Comparison of ENCODE assay signal across 13 cellular contexts in the genomic region with DNA sequence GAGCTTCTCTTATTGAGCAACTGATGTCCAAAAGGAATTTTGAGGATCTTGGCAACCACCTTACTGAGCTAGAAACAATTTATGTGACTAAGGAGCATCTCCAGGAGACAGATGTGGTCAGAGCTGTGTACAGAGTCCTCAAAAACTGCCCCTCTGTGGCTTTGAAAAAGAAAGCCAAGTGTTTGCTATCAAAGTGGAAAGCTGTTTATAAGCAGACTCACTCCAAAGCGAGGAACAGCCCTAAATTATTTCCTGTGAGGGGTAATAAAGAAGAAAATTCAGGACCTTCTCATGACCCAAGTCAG. TPM values are rescaled to one million over a fixed set of nuclear protein-coding genes. Genes with fewer than 3 reads are reported as not detected.
DNase-seq lines count a peak whose midpoint lies in the region; ATAC-seq and TF ChIP-seq lines count a peak whose summit lies in the region.
"Had no signal": no experiment of that assay in that cellular context is flagged by ENCODE, and none has a peak within 500 bp of the region (broad histone marks: within the 10 kb centered on the region; RNA-seq: fewer than 3 reads in every experiment).

No MANE protein-coding gene starts in this region.

- DNase-seq in MCF 10A (ENCODE audit: unreplicated experiment) (peak; percentile 39), mammary epithelial cell (no peak), left kidney (ENCODE audit: low read depth, low spot score) (peak; percentile 8), tibial artery (no peak), coronary artery (ENCODE audit: low spot score) (no peak), NCI-H2029 (lab: John Stamatoyannopoulos, UW) (no peak)
- no peak for DNase-seq in activated CD4-positive, alpha-beta memory T cell treated with anti-CD3 and anti-CD28 coated beads, Interleukin-2, amount 10 ng/mL, durations not matched to agents 7 days and 5 days
- DNase-seq: activated CD4-positive, alpha-beta T cell treated with anti-CD3 and anti-CD28 coated beads, Interleukin-2, amount 50 U/mL, for 4 hours; amniotic stem cell; NCI-H1105 had no signal

- no peak overlapping the region for H2AFZ ChIP-seq in mammary epithelial cell (ENCODE audit: low read depth, low read length)

- H3K79me2 ChIP-seq in mammary epithelial cell (ENCODE audit: insufficient read depth, low read length) = no peaks in the 10 kb centered on the region

- TF ChIP-seq CTCF in MCF 10A (IDR thresholded peaks at IDR 0.05; ENCODE audit: unreplicated experiment) = no peak
- no peak for TF ChIP-seq CTCF in mammary epithelial cell (conservative IDR thresholded peaks at IDR 0.05 in 1 of 2, IDR thresholded peaks at IDR 0.05 in 1 of 2; ENCODE audit: extremely low read depth in 1 of 2, insufficient read depth in 1 of 2, low read depth in 1 of 2, low read length in 2 of 2)
- TF ChIP-seq CTCF in tibial artery (IDR thresholded peaks at IDR 0.05) = no peak
- no peak for TF ChIP-seq CTCF in coronary artery (IDR thresholded peaks at IDR 0.05)

- no peaks in the 10 kb centered on the region for H4K20me1 ChIP-seq in mammary epithelial cell (ENCODE audit: insufficient read depth, low read length)

- no peak overlapping the region for H3K4me3 ChIP-seq in mammary epithelial cell (replicated peaks in 1 of 3; ENCODE audit: insufficient read depth in 1 of 3, low read depth in 2 of 3, low read length in 3 of 3)
- peak overlapping the region; percentile 29 to 31 for H3K4me3 ChIP-seq in tibial artery
- H3K4me3 ChIP-seq in coronary artery = no peak overlapping the region

- H3K27ac ChIP-seq in mammary epithelial cell (ENCODE audit: insufficient read depth, low read depth, low read length) (no peak overlapping the region), tibial artery (peak overlapping the region; percentile 50 to 60), coronary artery (no peak overlapping the region)
- H3K27ac ChIP-seq: epithelial cell of prostate had no signal

- BruUV-seq in MCF 10A (replicated peaks; lab: Mats Ljungman, UMichigan) (no TSS peak), mammary epithelial cell (replicated peaks; lab: Mats Ljungman, UMichigan) (no TSS peak)

- no peaks in the 10 kb centered on the region for H3K9me3 ChIP-seq in mammary epithelial cell (replicated peaks; ENCODE audit: insufficient read depth, low read length)
- H3K9me3 ChIP-seq in tibial artery = no peaks in the 10 kb centered on the region

- intact Hi-C loops in MCF 10A (cut with micrococcal nuclease) (no loop called here), mammary epithelial cell (cut with micrococcal nuclease) (no loop called here), tibial artery (cut with DNase I; ENCODE audit: low total_unique reads) (no loop called here)

- no peak overlapping the region for H3K4me3 Mint-ChIP-seq in MCF 10A (ENCODE audit: unreplicated experiment)
- H3K4me3 Mint-ChIP-seq in activated CD4-positive, alpha-beta memory T cell treated with anti-CD3 and anti-CD28 coated beads, Interleukin-2, amount 10 ng/mL, durations not matched to agents 7 days and 5 days = peak overlapping the region; percentile 43
- H3K4me3 Mint-ChIP-seq: B cell had no signal

- no peaks in the 10 kb centered on the region for H3K36me3 ChIP-seq in mammary epithelial cell (ENCODE audit: insufficient read depth, low read length)
- peaks cover 0 to 11% (median 0%) of the 10 kb centered on the region in 3 donors for H3K36me3 ChIP-seq in tibial artery

- POLR2A ChIA-PET in MCF 10A (lab: Yijun Ruan, JAX) = interaction anchor here (1.0 to 2.0 kb wide), 5 partner anchors 9 to 367 kb away, joined by 3 to 8 read pairs (median 6); a partner anchor contains a TSS
- POLR2A ChIA-PET in activated CD4-positive, alpha-beta memory T cell treated with anti-CD3 and anti-CD28 coated beads, Interleukin-2, amount 10 ng/mL, durations not matched to agents 7 days and 5 days (lab: Charles Lee) = interaction anchor here (0.8 to 2.0 kb wide), 6 partner anchors 9 to 367 kb away, joined by 3 to 31 read pairs (median 6); a partner anchor contains a TSS

- H3K4me1 ChIP-seq in mammary epithelial cell (ENCODE audit: insufficient read depth, low read length) (peaks cover 19% of the 10 kb centered on the region), tibial artery (peaks cover 0 to 14% (median 3%) of the 10 kb centered on the region in 4 donors)

- H3K27me3 ChIP-seq in mammary epithelial cell (ENCODE audit: insufficient read depth, low read length) (no peaks in the 10 kb centered on the region), tibial artery (no peaks in the 10 kb centered on the region)

- H3K36me3 Mint-ChIP-seq in MCF 10A (ENCODE audit: insufficient read depth, unreplicated experiment) = peaks cover 14% of the 10 kb centered on the region
- peaks cover 18% of the 10 kb centered on the region for H3K36me3 Mint-ChIP-seq in activated CD4-positive, alpha-beta memory T cell treated with anti-CD3 and anti-CD28 coated beads, Interleukin-2, amount 10 ng/mL, durations not matched to agents 7 days and 5 days (ENCODE audit: low read depth)

- dilution Hi-C loops in mammary epithelial cell (cut with HindIII; ENCODE audit: low sequenced_read_pairs) = no loop called here

- H3K27ac Mint-ChIP-seq in MCF 10A (ENCODE audit: low read depth, unreplicated experiment) = no peak overlapping the region
- H3K27ac Mint-ChIP-seq in activated CD4-positive, alpha-beta memory T cell treated with anti-CD3 and anti-CD28 coated beads, Interleukin-2, amount 10 ng/mL, durations not matched to agents 7 days and 5 days = peak overlapping the region; percentile 67

- no peaks in the 10 kb centered on the region for H3K9me3 Mint-ChIP-seq in MCF 10A (ENCODE audit: unreplicated experiment)
- H3K9me3 Mint-ChIP-seq in activated CD4-positive, alpha-beta memory T cell treated with anti-CD3 and anti-CD28 coated beads, Interleukin-2, amount 10 ng/mL, durations not matched to agents 7 days and 5 days = no peaks in the 10 kb centered on the region

- H3K9ac ChIP-seq in mammary epithelial cell (ENCODE audit: insufficient read depth, low read length) = no peak overlapping the region

- H3K4me1 Mint-ChIP-seq in MCF 10A (ENCODE audit: insufficient read depth, unreplicated experiment) = peaks cover 10% of the 10 kb centered on the region
- H3K4me1 Mint-ChIP-seq in activated CD4-positive, alpha-beta memory T cell treated with anti-CD3 and anti-CD28 coated beads, Interleukin-2, amount 10 ng/mL, durations not matched to agents 7 days and 5 days = peaks cover 26% of the 10 kb centered on the region

- ATAC-seq in GM21515 (IDR thresholded peaks at IDR 0.05; ENCODE audit: unreplicated experiment) = no peak

- 57% methylated on average over 1 of the region's 1 CpG for WGBS in mammary epithelial cell (ENCODE audit: low coverage, missing lambda C conversion rate)

- no peak overlapping the region for H3K4me2 ChIP-seq in mammary epithelial cell (ENCODE audit: insufficient read depth, low read depth, low read length)

- in situ Hi-C loops in mammary epithelial cell (cut with MboI; ENCODE audit: low sequenced_read_pairs in 2 of 2) = no loop called here

- CTCF ChIA-PET in MCF 10A (lab: Yijun Ruan, JAX) (interaction anchor here (0.7 to 1.9 kb wide), 3 partner anchors 29 to 869 kb away, joined by 3 to 6 read pairs (median 3); no protein-coding TSS in a partner anchor), mammary epithelial cell (lab: Charles Lee; ENCODE audit: low non-redundant PET) (no interaction called here)
- CTCF ChIA-PET in activated CD4-positive, alpha-beta memory T cell treated with anti-CD3 and anti-CD28 coated beads, Interleukin-2, amount 10 ng/mL, durations not matched to agents 7 days and 5 days (lab: Charles Lee) = interaction anchor here (0.7 to 2.0 kb wide), 5 partner anchors 9 to 84 kb away, joined by 3 to 7 read pairs (median 4); a partner anchor contains a TSS

- H3K27me3 Mint-ChIP-seq in MCF 10A (ENCODE audit: insufficient read depth, unreplicated experiment) = peaks cover 12% of the 10 kb centered on the region
- H3K27me3 Mint-ChIP-seq in activated CD4-positive, alpha-beta memory T cell treated with anti-CD3 and anti-CD28 coated beads, Interleukin-2, amount 10 ng/mL, durations not matched to agents 7 days and 5 days = no peaks in the 10 kb centered on the region
- H3K27me3 Mint-ChIP-seq: B cell had no signal

RNA-seq across cellular contexts. Expression of a gene that starts 9.5 kb away (rescaled TPM):
- 4.0 TPM in 2 replicates for total RNA-seq in MCF 10A (2022)
- total RNA-seq in mammary epithelial cell = 1 to 10 TPM; 3.9 to 4.2 TPM
- 0.69 TPM for polyA plus RNA-seq in mammary epithelial cell
- polyA minus RNA-seq in mammary epithelial cell = not detected
- total RNA-seq in activated CD4-positive, alpha-beta memory T cell treated with anti-CD3 and anti-CD28 coated beads, Interleukin-2, amount 10 ng/mL, durations not matched to agents 7 days and 5 days = 1 to 10 TPM; 4.3 to 4.6 TPM

RNA-seq across cellular contexts. Expression of a gene that starts 26.4 kb away (rescaled TPM):
- total RNA-seq in MCF 10A (2022) = 28.0 and 32.3 TPM in 2 replicates
- total RNA-seq in mammary epithelial cell = 10 to 100 TPM; 37.2 to 42.2 TPM
- 31.8 TPM for polyA plus RNA-seq in mammary epithelial cell
- 9.4 TPM for polyA minus RNA-seq in mammary epithelial cell
- total RNA-seq in activated CD4-positive, alpha-beta memory T cell treated with anti-CD3 and anti-CD28 coated beads, Interleukin-2, amount 10 ng/mL, durations not matched to agents 7 days and 5 days = 10 to 100 TPM; 16.8 to 17.5 TPM

Comparison
In these comparisons a context has a peak if more than half of its experiments do, and no peak if none do; other contexts are left out.
1. DNase-seq: peak in MCF 10A (single experiment) and left kidney (single experiment); none in mammary epithelial cell (single experiment), activated CD4-positive, alpha-beta memory T cell treated with anti-CD3 and anti-CD28 coated beads, Interleukin-2, amount 10 ng/mL, durations not matched to agents 7 days and 5 days (single experiment), tibial artery (0 of 2), coronary artery (single experiment) and NCI-H2029 (single experiment).
2. H3K27ac ChIP-seq: peak in tibial artery (2 of 2); none in mammary epithelial cell (single experiment) and coronary artery (0 of 2).
3. H3K4me3 ChIP-seq: peak in tibial artery (2 of 2); none in mammary epithelial cell (0 of 3) and coronary artery (single experiment).